In genomic region chr10:454860-455259, GRCh38 we compare ENCODE assay signal across 8 cellular contexts.
DNase-seq lines count a peak whose midpoint lies in the region; TF ChIP-seq lines count a peak whose summit lies in the region.

No MANE protein-coding gene starts in this region.

- no peak overlapping the region for H3K4me3 Mint-ChIP-seq in CD14-positive monocyte

- TF ChIP-seq CTCF in AG09319 (IDR thresholded peaks at IDR 0.05; ENCODE audit: low read depth, low read length) (no peak), choroid plexus epithelial cell (conservative IDR thresholded peaks at IDR 0.05; ENCODE audit: low read depth, low read length) (no peak), CD14-positive monocyte (IDR thresholded peaks at IDR 0.05) (no peak)

- peaks cover 0 to 12% (median 7%) of the 10 kb centered on the region in 3 donors for H3K27me3 Mint-ChIP-seq in CD14-positive monocyte (ENCODE audit: low read depth in 3 of 3)

- H3K4me3 ChIP-seq in choroid plexus epithelial cell (ENCODE audit: low read depth, low read length): no peak overlapping the region

- H3K36me3 Mint-ChIP-seq in CD14-positive monocyte: no peaks in the 10 kb centered on the region

- peak; percentile 16 for DNase-seq in AG09319 (ENCODE audit: extremely low read depth, low read depth)
- peak; percentile 78 for DNase-seq in LHCN-M2 (ENCODE audit: low read depth)
- peak; percentile 97 for DNase-seq in choroid plexus epithelial cell (ENCODE audit: low read depth)
- peak; percentile 34 for DNase-seq in myocyte (ENCODE audit: low read depth)
- no peak for DNase-seq in NCI-H1048 (lab: John Stamatoyannopoulos, UW)
- no peak for DNase-seq in CD14-positive monocyte (ENCODE audit: low spot score)
- DNase-seq in GOT3 (lab: John Stamatoyannopoulos, UW): no peak
- DNase-seq in NCI-H1105 (lab: John Stamatoyannopoulos, UW): no peak

- peaks cover 3% of the 10 kb centered on the region for H3K4me1 Mint-ChIP-seq in CD14-positive monocyte

- peaks cover 0 to 2% (median 0%) of the 10 kb centered on the region in 7 donors for H3K9me3 Mint-ChIP-seq in CD14-positive monocyte

- no peak overlapping the region for H3K27ac Mint-ChIP-seq in CD14-positive monocyte

- intact Hi-C loops in CD14-positive monocyte (cut with micrococcal nuclease): no loop called here

Comparison
In these comparisons a context has a peak if more than half of its experiments do, and no peak if none do; other contexts are left out.
1. DNase-seq: peak in AG09319 (single experiment), LHCN-M2 (single experiment), choroid plexus epithelial cell (single experiment) and myocyte (single experiment); none in NCI-H1048 (single experiment), CD14-positive monocyte (single experiment), GOT3 (single experiment) and NCI-H1105 (single experiment).